8 cellular contexts compared by ENCODE assay signal in the genomic region with DNA sequence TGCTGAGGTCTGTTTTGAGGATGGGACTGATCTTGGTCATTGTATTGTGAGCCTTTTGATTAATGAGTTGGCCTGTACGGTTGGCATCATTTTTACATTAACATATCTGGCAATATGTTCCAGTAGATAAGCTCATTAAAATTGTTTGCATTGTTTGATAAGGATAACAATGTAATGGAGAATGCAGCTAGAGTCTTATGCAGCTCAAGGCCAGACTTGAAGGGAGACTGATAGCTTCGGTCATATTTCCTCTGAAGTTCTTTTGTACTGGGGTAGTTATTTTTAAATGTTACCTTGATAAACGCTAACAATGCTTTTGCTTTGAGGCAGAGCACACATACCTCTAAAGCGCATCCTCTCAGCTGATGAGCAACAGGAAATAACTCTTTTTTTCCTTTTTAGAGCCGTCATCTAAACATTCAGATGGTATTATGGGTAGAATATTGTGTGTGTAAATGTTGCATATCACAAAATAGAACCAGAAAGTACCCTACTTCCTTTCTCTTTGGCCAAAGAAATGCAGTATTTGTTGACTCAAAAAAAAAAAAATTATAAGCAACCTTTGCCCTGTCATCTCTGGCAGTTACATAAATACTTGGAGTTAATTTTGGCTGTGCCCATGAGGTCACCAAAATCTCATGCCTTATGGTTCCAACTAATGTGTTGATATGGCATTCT. TPM values are rescaled to one million over a fixed set of nuclear protein-coding genes. Genes with fewer than 3 reads are reported as not detected.
DNase-seq lines count a peak whose midpoint lies in the region; ATAC-seq and TF ChIP-seq lines count a peak whose summit lies in the region.

No MANE protein-coding gene starts in this region.

- TF ChIP-seq RAD21 in IMR-90 (IDR thresholded peaks at IDR 0.05; ENCODE audit: low read length) = no peak

- no CpG with 5 or more reads among the region's 5 CpGs for WGBS in IMR-90 (ENCODE audit: extremely low coverage in 2 of 2, insufficient read length in 1 of 2), 2 experiments
- 32% methylated on average over 5 of the region's 5 CpGs for WGBS in aorta, 2 donors

- no peak for ATAC-seq in IMR-90 (ENCODE audit: low read depth)
- ATAC-seq in memory B cell (ENCODE audit: low read depth) = peak; percentile 26
- ATAC-seq in aorta (ENCODE audit: low FRiP score) = no peak
- no peak for ATAC-seq in HG03342 (IDR thresholded peaks at IDR 0.05; ENCODE audit: unreplicated experiment)

- dilution Hi-C loops in IMR-90 (cut with HindIII; ENCODE audit: low sequenced_read_pairs, unreplicated experiment) = no loop called here

- in situ Hi-C loops in IMR-90 (cut with MboI; ENCODE audit: low sequenced_read_pairs) = no loop called here

- H3K36me3 ChIP-seq in IMR-90 (ENCODE audit: control insufficient read depth, insufficient read depth, low read length) (no peaks in the 10 kb centered on the region), breast epithelium (no peaks in the 10 kb centered on the region), aorta (ENCODE audit: control insufficient read depth in 1 of 2, insufficient read depth in 2 of 2, low read length in 1 of 2) (no peaks in the 10 kb centered on the region)

- TF ChIP-seq CTCF in IMR-90 (conservative IDR thresholded peaks at IDR 0.05; ENCODE audit: low read depth, low read length) (no peak), breast epithelium (IDR thresholded peaks at IDR 0.05) (no peak)

- no peak overlapping the region for H2AK5ac ChIP-seq in IMR-90 (ENCODE audit: low read depth, low read length)

- H3K4me3 ChIP-seq in IMR-90 (ENCODE audit: insufficient read depth, low read depth, low read length) (peak overlapping the region; percentile 89; the same call in 1 of the 2 replicates), breast epithelium (peak overlapping the region; percentile 74 to 84 (median 75)), aorta (ENCODE audit: low read length in 2 of 2) (peak overlapping the region; percentile 65 to 82)

- H3K27me3 ChIP-seq in IMR-90 (ENCODE audit: control insufficient read depth, insufficient read depth, low read length) = peaks cover 1% of the 10 kb centered on the region; the same call in 1 of the 2 replicates
- no peaks in the 10 kb centered on the region for H3K27me3 ChIP-seq in breast epithelium
- H3K27me3 ChIP-seq in aorta (ENCODE audit: control insufficient read depth in 1 of 2, insufficient read depth in 2 of 2, low read length in 1 of 2) = no peaks in the 10 kb centered on the region

- no peaks in the 10 kb centered on the region for H3K36me3 Mint-ChIP-seq in memory B cell

- no peak overlapping the region for H2AFZ ChIP-seq in IMR-90 (replicated peaks; ENCODE audit: low read length, poor library complexity)

- H3K56ac ChIP-seq in IMR-90 (ENCODE audit: extremely low read depth, insufficient read depth, low read length) = no peak overlapping the region

- H3K9ac ChIP-seq in IMR-90 (ENCODE audit: low read depth, low read length) = no peak overlapping the region; the same call in none of the 2 replicates

- H3K14ac ChIP-seq in IMR-90 (replicated peaks; ENCODE audit: low read depth, low read length) = no peak overlapping the region

- intact Hi-C loops in IMR-90 (cut with micrococcal nuclease) (loop anchor here (1.0 to 5.0 kb wide), 2 partner anchors 65 to 174 kb away; no protein-coding TSS in a partner anchor), breast epithelium (cut with DNase I; ENCODE audit: low total_unique reads) (no loop called here), aorta (cut with DNase I) (loop anchor here in 1 of 2 donors (5.0 kb wide), 2 partner anchors 40 to 75 kb away; no protein-coding TSS in a partner anchor)

- H3K4ac ChIP-seq in IMR-90 (ENCODE audit: low read depth, low read length) = no peak overlapping the region

- TF ChIP-seq POLR2A in IMR-90 (IDR thresholded peaks at IDR 0.05; ENCODE audit: low read depth, low read length) = no peak
- TF ChIP-seq POLR2A in breast epithelium (IDR thresholded peaks at IDR 0.05) = no peak

- H3K4me3 Mint-ChIP-seq in memory B cell = peak overlapping the region; percentile 99

- H3K23ac ChIP-seq in IMR-90 (ENCODE audit: low read depth, low read length) = no peak overlapping the region

- peak overlapping the region; percentile 92 for H3K4me2 ChIP-seq in IMR-90 (ENCODE audit: low read depth, low read length)

- CTCF ChIA-PET in IMR-90 (lab: Yijun Ruan, JAX) = no interaction called here

- H3K27me3 Mint-ChIP-seq in memory B cell = no peaks in the 10 kb centered on the region

- H2BK15ac ChIP-seq in IMR-90 (ENCODE audit: low read depth, low read length) = no peak overlapping the region

- DNase-seq in ELR (ENCODE audit: low read depth) = peak; percentile 65
- no peak for DNase-seq in IMR-90
- no peak for DNase-seq in breast epithelium (ENCODE audit: low spot score in 2 of 2)
- DNase-seq in memory B cell (ENCODE audit: low spot score in 2 of 2) = peak in 1 of 2 donors; percentile 31
- no peak for DNase-seq in aorta
- no peak for DNase-seq in COLO829 (ENCODE audit: low spot score)
- no peak for DNase-seq in UCSD-AML1 (lab: John Stamatoyannopoulos, UW; ENCODE audit: unreplicated experiment)

- H2BK20ac ChIP-seq in IMR-90 (ENCODE audit: low read depth, low read length) = no peak overlapping the region

- no peaks in the 10 kb centered on the region for H4K20me1 ChIP-seq in IMR-90 (ENCODE audit: insufficient read depth, low read length)

- H2BK120ac ChIP-seq in IMR-90 (ENCODE audit: low read depth, low read length) = no peak overlapping the region

- 0 out of 2 replicates have a peak, but pooled peaks cover 3% of the 10 kb centered on the region for H3K9me1 ChIP-seq in IMR-90 (ENCODE audit: insufficient read depth, low read length)

- H3K4me1 Mint-ChIP-seq in memory B cell = peaks cover 73% of the 10 kb centered on the region

- no peak overlapping the region for H4K5ac ChIP-seq in IMR-90 (ENCODE audit: low read depth, low read length)

- peaks cover 3% of the 10 kb centered on the region; the same call in 1 of the 2 replicates for H3K4me1 ChIP-seq in IMR-90 (ENCODE audit: control insufficient read depth, insufficient read depth, low read length)
- H3K4me1 ChIP-seq in breast epithelium = peaks cover 0 to 5% of the 10 kb centered on the region in 2 donors
- H3K4me1 ChIP-seq in aorta (ENCODE audit: control insufficient read depth in 1 of 2, insufficient read depth in 2 of 2, low read length in 2 of 2) = peaks cover 0 to 4% of the 10 kb centered on the region in 2 donors

- no peak overlapping the region for H2BK5ac ChIP-seq in IMR-90 (ENCODE audit: low read depth, low read length, poor library complexity, severe bottlenecking)

- H3K79me1 ChIP-seq in IMR-90 (ENCODE audit: low read depth in 1 of 2, low read length in 2 of 2) = peaks cover 0 to 34% of the 10 kb centered on the region in 2 experiments; a peak in 3 of 4 replicates

- H3K9me3 Mint-ChIP-seq in memory B cell = no peaks in the 10 kb centered on the region

- H4K8ac ChIP-seq in IMR-90 (ENCODE audit: low read depth in 2 of 2, low read length in 2 of 2) = no peak overlapping the region; a peak in 1 of 4 replicates

- POLR2A ChIA-PET in IMR-90 (lab: Charles Lee; ENCODE audit: unreplicated experiment) = interaction anchor here (0.7 kb wide), 1 partner anchor 36 kb away, joined by 3 read pairs; no protein-coding TSS in a partner anchor

- no peak overlapping the region for H3K18ac ChIP-seq in IMR-90 (ENCODE audit: low read depth, low read length)

- no peak overlapping the region for H2AK9ac ChIP-seq in IMR-90 (replicated peaks; ENCODE audit: low read depth, low read length, poor library complexity)

- H3K9me3 ChIP-seq in IMR-90 (ENCODE audit: control insufficient read depth, insufficient read depth, low read length) = no peaks in the 10 kb centered on the region
- H3K9me3 ChIP-seq in breast epithelium = no peaks in the 10 kb centered on the region
- no peaks in the 10 kb centered on the region for H3K9me3 ChIP-seq in aorta (ENCODE audit: control insufficient read depth, low read length)

- no TSS peak for BruUV-seq in IMR-90 (replicated peaks; lab: Mats Ljungman, UMichigan)

- H3K27ac ChIP-seq in IMR-90 (ENCODE audit: insufficient read depth, low read length) = no peak overlapping the region
- peak overlapping the region; percentile 13 to 83 for H3K27ac ChIP-seq in breast epithelium
- no peak overlapping the region for H3K27ac ChIP-seq in aorta (ENCODE audit: low read depth in 1 of 2, low read length in 2 of 2)

- no peak overlapping the region for H4K91ac ChIP-seq in IMR-90 (ENCODE audit: insufficient read depth, low read depth, low read length)

- peak overlapping the region; percentile 100 for H3K27ac Mint-ChIP-seq in memory B cell

TF ChIP-seq in IMR-90, 13 proteins besides CTCF, POLR2A, EP300 and RAD21:
- TF ChIP-seq CHD1 (IDR thresholded peaks at IDR 0.05; ENCODE audit: low read depth, low read length) (no peak), NFE2L2 (IDR thresholded peaks at IDR 0.05; ENCODE audit: low read depth, low read length) (no peak), SMC3 (IDR thresholded peaks at IDR 0.05; ENCODE audit: low read depth, low read length) (no peak)
- TF ChIP-seq, protein P1, sequence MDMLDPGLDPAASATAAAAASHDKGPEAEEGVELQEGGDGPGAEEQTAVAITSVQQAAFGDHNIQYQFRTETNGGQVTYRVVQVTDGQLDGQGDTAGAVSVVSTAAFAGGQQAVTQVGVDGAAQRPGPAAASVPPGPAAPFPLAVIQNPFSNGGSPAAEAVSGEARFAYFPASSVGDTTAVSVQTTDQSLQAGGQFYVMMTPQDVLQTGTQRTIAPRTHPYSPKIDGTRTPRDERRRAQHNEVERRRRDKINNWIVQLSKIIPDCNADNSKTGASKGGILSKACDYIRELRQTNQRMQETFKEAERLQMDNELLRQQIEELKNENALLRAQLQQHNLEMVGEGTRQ (IDR thresholded peaks at IDR 0.05; ENCODE audit: low read depth, low read length) = no peak

RNA-seq across cellular contexts. Expression of a gene that starts 1.3 kb away (rescaled TPM):
- 23.8 and 24.2 TPM in 2 replicates for total RNA-seq in IMR-90 (2012; rRNA removed)
- polyA plus RNA-seq in IMR-90 (2012; rRNA removed) = 18.4 and 19.6 TPM in 2 replicates
- 8.2 and 8.5 TPM in 2 replicates for polyA plus RNA-seq in IMR-90 (2012; cell fraction: cytosol; rRNA removed)
- polyA plus RNA-seq in IMR-90 (2012; cell fraction: nucleus; rRNA removed; ENCODE audit: low replicate concordance) = 4.3 and 13.4 TPM in 2 replicates
- 10 to 100 TPM; 17.0 to 38.8 (median 21.3) TPM for total RNA-seq in breast epithelium
- 10 to 100 TPM; 52.7 to 71.9 TPM for total RNA-seq in aorta
- polyA plus RNA-seq in aorta = 10 to 100 TPM; 22.5 to 36.5 TPM

Comparison
In these comparisons a context has a peak if more than half of its experiments do, and no peak if none do; other contexts are left out.
1. H3K27ac ChIP-seq: peak in breast epithelium (2 of 2); none in IMR-90 (single experiment) and aorta (0 of 2).
2. Peak in every context shown above with its lines, with median percentiles within 50 percentile points of each other: H3K4me3 ChIP-seq.